ENCODE assay signal across 8 cellular contexts in genomic region chr19:45405435-45406164, GRCh38. TPM values are rescaled to one million over a fixed set of nuclear protein-coding genes. Genes with fewer than 3 reads are reported as not detected.
DNase-seq lines count a peak whose midpoint lies in the region; ATAC-seq and TF ChIP-seq lines count a peak whose summit lies in the region.

No MANE protein-coding gene starts in this region.

- H3K27ac ChIP-seq in DND-41 (ENCODE audit: low read length) (peak overlapping the region; percentile 97), KMS-11 (peak overlapping the region; percentile 72)

- H3K4me2 ChIP-seq in DND-41 (ENCODE audit: insufficient read depth, low read length) (peak overlapping the region; percentile 89), KMS-11 (peak overlapping the region; percentile 87)

- peak overlapping the region; percentile 92 for H3K27ac Mint-ChIP-seq in activated T-helper 2 cell treated with anti-CD3 and anti-CD28 coated beads, Interferon-gamma antibody, Interleukin-2, Interleukin-4, amounts not matched to agents 10 μg/mL and 5 μg/mL and 100 μg/mL, durations not matched to agents 14 hours and 24 hours and 36 hours
- H3K27ac Mint-ChIP-seq in nephron progenitor cell: peak overlapping the region; percentile 100

- peaks cover 35% of the 10 kb centered on the region for H3K4me1 ChIP-seq in DND-41 (ENCODE audit: insufficient read depth, low read length)
- H3K4me1 ChIP-seq in KMS-11 (ENCODE audit: low read depth, poor library complexity, severe bottlenecking): peaks cover 10% of the 10 kb centered on the region

- H3K9ac ChIP-seq in DND-41 (ENCODE audit: low read depth, low read length) (peak overlapping the region; percentile 62), KMS-11 (peak overlapping the region; percentile 90)

- peaks cover 37% of the 10 kb centered on the region for H3K4me1 Mint-ChIP-seq in activated T-helper 2 cell treated with anti-CD3 and anti-CD28 coated beads, Interferon-gamma antibody, Interleukin-2, Interleukin-4, amounts not matched to agents 10 μg/mL and 5 μg/mL and 100 μg/mL, durations not matched to agents 14 hours and 24 hours and 36 hours (ENCODE audit: low read depth)
- peaks cover 68% of the 10 kb centered on the region for H3K4me1 Mint-ChIP-seq in nephron progenitor cell

- TF ChIP-seq CTCF in DND-41 (IDR thresholded peaks at IDR 0.05; ENCODE audit: borderline replicate concordance, extremely low read depth, low read length, poor library complexity, severe bottlenecking): no peak
- no peak for TF ChIP-seq CTCF in KMS-11 (conservative IDR thresholded peaks at IDR 0.05; ENCODE audit: low read depth, low read length)
- no peak for TF ChIP-seq CTCF in fibroblast of pulmonary artery (IDR thresholded peaks at IDR 0.05; ENCODE audit: low read length, missing control alignments)
- no peak for TF ChIP-seq CTCF in nephron progenitor cell (IDR thresholded peaks at IDR 0.05)

- peaks cover 7% of the 10 kb centered on the region for H3K79me2 ChIP-seq in DND-41 (ENCODE audit: insufficient read depth, low read length)
- H3K79me2 ChIP-seq in KMS-11 (ENCODE audit: insufficient read depth, low read depth): peaks cover 26% of the 10 kb centered on the region

- H3K27me3 Mint-ChIP-seq in activated T-helper 2 cell treated with anti-CD3 and anti-CD28 coated beads, Interferon-gamma antibody, Interleukin-2, Interleukin-4, amounts not matched to agents 10 μg/mL and 5 μg/mL and 100 μg/mL, durations not matched to agents 14 hours and 24 hours and 36 hours (ENCODE audit: low read depth): peaks cover 11% of the 10 kb centered on the region
- peaks cover 33% of the 10 kb centered on the region for H3K27me3 Mint-ChIP-seq in nephron progenitor cell (ENCODE audit: low read depth, poor library complexity)

- H2AFZ ChIP-seq in DND-41 (ENCODE audit: low read depth, low read length) (peak overlapping the region; percentile 90), KMS-11 (ENCODE audit: low read depth) (peak overlapping the region; percentile 66)

- H3K27me3 ChIP-seq in DND-41 (ENCODE audit: insufficient read depth, low read length, poor library complexity): no peaks in the 10 kb centered on the region
- no peaks in the 10 kb centered on the region; the same call in 1 of the 2 replicates for H3K27me3 ChIP-seq in KMS-11 (ENCODE audit: insufficient read depth, low read depth)

- H4K20me1 ChIP-seq in DND-41 (ENCODE audit: insufficient read depth, low read length) (no peaks in the 10 kb centered on the region), KMS-11 (ENCODE audit: insufficient read depth) (no peaks in the 10 kb centered on the region)

- H3K9me3 ChIP-seq in DND-41 (ENCODE audit: insufficient read depth, low read length, severe bottlenecking): no peaks in the 10 kb centered on the region

- peak; percentile 89 for DNase-seq in DND-41
- peak; percentile 85 for DNase-seq in RPMI8226
- peak; percentile 77 for DNase-seq in activated T-helper 2 cell treated with anti-CD3 and anti-CD28 coated beads, Interferon-gamma antibody, Interleukin-2, Interleukin-4, amounts not matched to agents 10 μg/mL and 5 μg/mL and 100 μg/mL, durations not matched to agents 14 hours and 24 hours and 36 hours (ENCODE audit: low spot score)
- peak; percentile 92 for DNase-seq in fibroblast of pulmonary artery (ENCODE audit: low read depth)
- DNase-seq in nephron progenitor cell: peak; percentile 85
- peak; percentile 88 for DNase-seq in stimulated activated naive CD8-positive, alpha-beta T cell treated with anti-CD3 and anti-CD28 coated beads, Interleukin-15, Interleukin-2, amounts not matched to agents 100 U/mL and 50 U/mL, for 24 hours

- H3K36me3 ChIP-seq in DND-41 (ENCODE audit: insufficient read depth, low read length) (peaks cover 7% of the 10 kb centered on the region; the same call in 1 of the 2 replicates), KMS-11 (ENCODE audit: insufficient read depth) (no peaks in the 10 kb centered on the region)

- H3K9me3 Mint-ChIP-seq in activated T-helper 2 cell treated with anti-CD3 and anti-CD28 coated beads, Interferon-gamma antibody, Interleukin-2, Interleukin-4, amounts not matched to agents 10 μg/mL and 5 μg/mL and 100 μg/mL, durations not matched to agents 14 hours and 24 hours and 36 hours: no peaks in the 10 kb centered on the region
- no peaks in the 10 kb centered on the region for H3K9me3 Mint-ChIP-seq in nephron progenitor cell

- ATAC-seq in DND-41 (ENCODE audit: insufficient read depth, low read depth) (peak; percentile 77), GM21723 (IDR thresholded peaks at IDR 0.05; ENCODE audit: unreplicated experiment) (peak; percentile 57)
- peak; percentile 56 for ATAC-seq in stimulated activated naive CD8-positive, alpha-beta T cell treated with anti-CD3 and anti-CD28 coated beads, Interleukin-15, Interleukin-2, amounts not matched to agents 100 U/mL and 50 U/mL, for 24 hours

- intact Hi-C loops in activated T-helper 2 cell treated with anti-CD3 and anti-CD28 coated beads, Interferon-gamma antibody, Interleukin-2, Interleukin-4, amounts not matched to agents 10 μg/mL and 5 μg/mL and 100 μg/mL, durations not matched to agents 14 hours and 24 hours and 36 hours (cut with micrococcal nuclease): loop anchor here (1.0 to 5.0 kb wide), 4 partner anchors 19 to 313 kb away; partner anchors contain the start of gene PPP1R37

- H3K36me3 Mint-ChIP-seq in activated T-helper 2 cell treated with anti-CD3 and anti-CD28 coated beads, Interferon-gamma antibody, Interleukin-2, Interleukin-4, amounts not matched to agents 10 μg/mL and 5 μg/mL and 100 μg/mL, durations not matched to agents 14 hours and 24 hours and 36 hours (ENCODE audit: low read depth): peaks cover 22% of the 10 kb centered on the region
- H3K36me3 Mint-ChIP-seq in nephron progenitor cell (ENCODE audit: low read depth): peaks cover 17% of the 10 kb centered on the region

- H3K4me3 ChIP-seq in DND-41 (ENCODE audit: low read depth in 1 of 2, low read length in 2 of 2) (peak overlapping the region; percentile 88 to 93), KMS-11 (IDR thresholded peaks at IDR 0.05; ENCODE audit: insufficient read depth, low read depth, low read length) (peak overlapping the region; percentile 42), fibroblast of pulmonary artery (replicated peaks; ENCODE audit: low read depth, low read length) (peak overlapping the region; percentile 76)

- peak overlapping the region; percentile 99 for H3K4me3 Mint-ChIP-seq in activated T-helper 2 cell treated with anti-CD3 and anti-CD28 coated beads, Interferon-gamma antibody, Interleukin-2, Interleukin-4, amounts not matched to agents 10 μg/mL and 5 μg/mL and 100 μg/mL, durations not matched to agents 14 hours and 24 hours and 36 hours (ENCODE audit: low read depth)
- H3K4me3 Mint-ChIP-seq in nephron progenitor cell: peak overlapping the region; percentile 89

RNA-seq across cellular contexts. Expression of gene PPP1R13L, which starts 0.7 kb away (rescaled TPM):
- total RNA-seq in activated T-helper 2 cell treated with anti-CD3 and anti-CD28 coated beads, Interferon-gamma antibody, Interleukin-2, Interleukin-4, amounts not matched to agents 10 μg/mL and 5 μg/mL and 100 μg/mL, durations not matched to agents 14 hours and 24 hours and 36 hours: 12.8 and 16.6 TPM in 2 replicates

RNA-seq across cellular contexts. Expression of gene POLR1G, which starts 0.8 kb away (rescaled TPM):
- 16.1 and 16.7 TPM in 2 replicates for total RNA-seq in activated T-helper 2 cell treated with anti-CD3 and anti-CD28 coated beads, Interferon-gamma antibody, Interleukin-2, Interleukin-4, amounts not matched to agents 10 μg/mL and 5 μg/mL and 100 μg/mL, durations not matched to agents 14 hours and 24 hours and 36 hours

RNA-seq across cellular contexts. Expression of gene ERCC1, which starts 18.1 kb away (rescaled TPM):
- total RNA-seq in activated T-helper 2 cell treated with anti-CD3 and anti-CD28 coated beads, Interferon-gamma antibody, Interleukin-2, Interleukin-4, amounts not matched to agents 10 μg/mL and 5 μg/mL and 100 μg/mL, durations not matched to agents 14 hours and 24 hours and 36 hours: 114 and 118 TPM in 2 replicates

RNA-seq across cellular contexts. Expression of gene ERCC2, which starts 35.2 kb away (rescaled TPM):
- total RNA-seq in activated T-helper 2 cell treated with anti-CD3 and anti-CD28 coated beads, Interferon-gamma antibody, Interleukin-2, Interleukin-4, amounts not matched to agents 10 μg/mL and 5 μg/mL and 100 μg/mL, durations not matched to agents 14 hours and 24 hours and 36 hours: 32.6 and 34.5 TPM in 2 replicates

Comparison
In these comparisons a context has a peak if more than half of its experiments do, and no peak if none do; other contexts are left out.
1. Peak in every context shown above with its lines: DNase-seq, ATAC-seq, H3K4me3 ChIP-seq and H3K27ac ChIP-seq.